In the genomic region with DNA sequence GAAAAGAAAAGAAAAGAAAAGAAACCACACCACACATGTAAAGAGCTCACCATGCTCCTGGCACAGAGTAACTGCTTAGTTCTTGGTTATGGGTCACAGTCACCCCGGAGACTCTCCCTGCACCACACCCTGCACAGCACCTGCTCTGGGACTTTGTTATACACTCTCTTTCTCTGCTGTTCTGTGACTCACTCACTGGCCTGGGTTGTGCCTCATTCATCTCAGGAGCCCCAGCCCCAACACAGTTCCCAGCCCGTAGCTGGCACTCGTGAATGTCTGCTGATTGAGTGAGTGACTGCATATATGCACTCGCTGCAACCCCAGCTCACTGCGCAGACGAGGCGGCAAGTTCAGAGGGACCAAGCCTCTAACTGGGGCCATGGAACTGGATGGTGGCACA, we compare ENCODE assay signal across 12 cellular contexts.
"Had no signal": no experiment of that assay in that cellular context is flagged by ENCODE, and none has a peak within 500 bp of the region (broad histone marks: within the 10 kb centered on the region; RNA-seq: fewer than 3 reads in every experiment).

No MANE protein-coding gene starts in this region.

- H3K27ac ChIP-seq: ascending aorta, gastroesophageal sphincter, left ventricle myocardium inferior, ovary, skin epidermis, tibial artery had no signal

- H3K4me1 ChIP-seq: ascending aorta, gastroesophageal sphincter, left ventricle myocardium inferior, tibial artery had no signal

- H3K4me3 ChIP-seq: ascending aorta, gastroesophageal sphincter, left ventricle myocardium inferior, ovary, skin epidermis, tibial artery had no signal

- H3K9me3 Mint-ChIP-seq: neural crest cell; T-helper 2 cell treated with Interferon-gamma antibody and Interleukin-4, amounts not matched to agents 5 μg/mL and 100 μg/mL, for 36 hours had no signal

- H3K9me3 ChIP-seq: ascending aorta, gastroesophageal sphincter, left ventricle myocardium inferior, ovary, tibial artery had no signal

- H3K27me3 ChIP-seq: ascending aorta, ovary had no signal

- H3K36me3 ChIP-seq: ascending aorta, gastroesophageal sphincter, left ventricle myocardium inferior, ovary, tibial artery had no signal

- H3K4me3 Mint-ChIP-seq: neural crest cell; T-helper 2 cell treated with Interferon-gamma antibody and Interleukin-4, amounts not matched to agents 5 μg/mL and 100 μg/mL, for 36 hours had no signal

- H3K27ac Mint-ChIP-seq: T-helper 2 cell treated with Interferon-gamma antibody and Interleukin-4, amounts not matched to agents 5 μg/mL and 100 μg/mL, for 36 hours had no signal

- DNase-seq: activated CD4-positive, alpha-beta T cell treated with anti-CD3 and anti-CD28 coated beads, Interleukin-2, amount 50 U/mL, for 1 hour; activated gamma-delta T cell treated with Interleukin-2 at 50 U/mL for 16 hours; activated T-cell treated with anti-CD3 and anti-CD28 coated beads, Interleukin-2, amount 50 U/mL, for 48 hours; left ventricle myocardium inferior; mesendoderm; ovary; tibial artery had no signal

- ATAC-seq: gastroesophageal sphincter had no signal
